18 cellular contexts compared by ENCODE assay signal in genomic region chr13:67128148-67128547, GRCh38.
DNase-seq lines count a peak whose midpoint lies in the region; ATAC-seq, FAIRE-seq and TF ChIP-seq lines count a peak whose summit lies in the region.
"Had no signal": no experiment of that assay in that cellular context is flagged by ENCODE, and none has a peak within 500 bp of the region (broad histone marks: within the 10 kb centered on the region; RNA-seq: fewer than 3 reads in every experiment).

No MANE protein-coding gene starts in this region.

- no peak for ATAC-seq in A549
- ATAC-seq: GM12878 had no signal

- TF ChIP-seq CTCF in A549 (IDR thresholded peaks at IDR 0.05) (no peak), breast epithelium (IDR thresholded peaks at IDR 0.05) (no peak)

- intact Hi-C loops in breast epithelium (cut with DNase I; ENCODE audit: low total_unique reads) = no loop called here

- no peak for TF ChIP-seq EP300 in A549 (IDR thresholded peaks at IDR 0.05)

- peaks cover 44% of the 10 kb centered on the region for H3K4me1 ChIP-seq in A549
- H3K4me1 ChIP-seq in ectodermal cell (ENCODE audit: control insufficient read depth, insufficient read depth, low read length) = peaks cover 6% of the 10 kb centered on the region
- H3K4me1 ChIP-seq in neuron (ENCODE audit: insufficient read depth, low read length) = peaks cover 22% of the 10 kb centered on the region
- H3K4me1 ChIP-seq in breast epithelium = no peaks in the 10 kb centered on the region

- no peak overlapping the region for H3K4me2 ChIP-seq in A549

- POLR2A ChIA-PET in A549 (lab: Yijun Ruan, JAX) = no interaction called here

- H2AFZ ChIP-seq in neuron (ENCODE audit: low read depth, low read length) = no peak overlapping the region

- CTCF ChIA-PET in A549 (lab: Yijun Ruan, JAX) = no interaction called here

- H3K27me3 ChIP-seq in ectodermal cell (ENCODE audit: control insufficient read depth, insufficient read depth, low read length, poor library complexity, severe bottlenecking) (peaks cover 3% of the 10 kb centered on the region), neuron (ENCODE audit: insufficient read depth, low read length) (no peaks in the 10 kb centered on the region), breast epithelium (no peaks in the 10 kb centered on the region)

- TF ChIP-seq RAD21 in A549 (conservative IDR thresholded peaks at IDR 0.05 in 1 of 2, IDR thresholded peaks at IDR 0.05 in 1 of 2) = no peak

- H3K9me3 ChIP-seq in A549 (no peaks in the 10 kb centered on the region), ectodermal cell (ENCODE audit: control insufficient read depth, low read length) (no peaks in the 10 kb centered on the region), neuron (ENCODE audit: low read length) (no peaks in the 10 kb centered on the region), breast epithelium (no peaks in the 10 kb centered on the region)

- WGBS in A549 (ENCODE audit: missing lambda C conversion rate) = 82% methylated on average over 3 of the region's 3 CpGs
- WGBS in ectodermal cell, 2 experiments = 20 to 29% methylated on average over 2 to 3 of the region's 3 CpGs

- peak overlapping the region; percentile 26 to 36; a peak in 1 of 6 replicates for H3K27ac ChIP-seq in A549
- H3K27ac ChIP-seq in ectodermal cell (ENCODE audit: insufficient read depth, low read depth, low read length, poor library complexity, severe bottlenecking) = peak overlapping the region; percentile 26
- H3K27ac ChIP-seq in breast epithelium = no peak overlapping the region
- H3K27ac ChIP-seq: HL-60 had no signal

- no peak for TF ChIP-seq POLR2A in A549 (IDR thresholded peaks at IDR 0.05; ENCODE audit: low read length)
- no peak for TF ChIP-seq POLR2A in breast epithelium (IDR thresholded peaks at IDR 0.05)

- FAIRE-seq in A549 (lab: Jason Lieb, UNC) = no peak
- FAIRE-seq: GM12878, GM18507 had no signal

- no peak overlapping the region for H3K4me3 ChIP-seq in A549
- no peak overlapping the region for H3K4me3 ChIP-seq in ectodermal cell (ENCODE audit: insufficient read depth, low read depth, low read length)
- peak overlapping the region; percentile 8 for H3K4me3 ChIP-seq in neuron (ENCODE audit: low read length)
- no peak overlapping the region for H3K4me3 ChIP-seq in breast epithelium
- H3K4me3 ChIP-seq: GM12878 had no signal

- DNase-seq in A549 (ENCODE audit: low read depth in 1 of 2, low spot score in 1 of 2) (no peak), NCI-H69 (lab: John Stamatoyannopoulos, UW) (peak; percentile 62), NCI-H128 (lab: John Stamatoyannopoulos, UW; ENCODE audit: unreplicated experiment) (no peak), NCI-H1694 (lab: John Stamatoyannopoulos, UW) (no peak), breast epithelium (ENCODE audit: low spot score in 2 of 2) (no peak)
- DNase-seq: 8988T; ACHN; C1 segment of cervical spinal cord; CD4-positive, alpha-beta T cell; DMS79; GOT3; HCEC 1CT; KBM-7 had no signal

- H3K36me3 ChIP-seq in ectodermal cell (ENCODE audit: control insufficient read depth, insufficient read depth, low read length) (no peaks in the 10 kb centered on the region), neuron (ENCODE audit: insufficient read depth, low read length) (no peaks in the 10 kb centered on the region), breast epithelium (no peaks in the 10 kb centered on the region)

TF ChIP-seq in A549, 52 proteins besides CTCF, POLR2A, EP300 and RAD21:
- no peak for TF ChIP-seq CBX2 (IDR thresholded peaks at IDR 0.05; ENCODE audit: borderline replicate concordance, low read depth)
- no peak for TF ChIP-seq MYC (IDR thresholded peaks at IDR 0.05; ENCODE audit: borderline replicate concordance, low read length)
- no peak for TF ChIP-seq JUN (IDR thresholded peaks at IDR 0.05)
- TF ChIP-seq HOXA7 (CRISPR knock-in tag; IDR thresholded peaks at IDR 0.05) = no peak
- TF ChIP-seq MAZ (IDR thresholded peaks at IDR 0.05; ENCODE audit: borderline replicate concordance, low read depth, low read length) = no peak
- TF ChIP-seq RCOR1 (IDR thresholded peaks at IDR 0.05; ENCODE audit: low read depth, low read length) = no peak
- no peak for TF ChIP-seq NFE2L2 (conservative IDR thresholded peaks at IDR 0.05; ENCODE audit: low read length)
- no peak for TF ChIP-seq POLR2AphosphoS2 (conservative IDR thresholded peaks at IDR 0.05; ENCODE audit: low read length)
- TF ChIP-seq RFX5 (IDR thresholded peaks at IDR 0.05) = no peak
- no peak for TF ChIP-seq GATA3 (IDR thresholded peaks at IDR 0.05; ENCODE audit: borderline replicate concordance)
- TF ChIP-seq MAX (IDR thresholded peaks at IDR 0.05) = no peak
- no peak for TF ChIP-seq ELK1 (IDR thresholded peaks at IDR 0.05; ENCODE audit: low read depth, low read length)

Comparison
In these comparisons a context has a peak if more than half of its experiments do, and no peak if none do; other contexts are left out.
1. H3K27ac ChIP-seq: peak in A549 (2 of 2) and ectodermal cell (single experiment); none in breast epithelium (0 of 2).